Comparison of ENCODE assay signal across 8 cellular contexts in genomic region chr14:36518586-36519430, GRCh38. TPM values are rescaled to one million over a fixed set of nuclear protein-coding genes. Genes with fewer than 3 reads are reported as not detected.
A peak's percentile ranks its signal among the peaks of the same experiment; 100 is the strongest.
DNase-seq lines count a peak whose midpoint lies in the region; ATAC-seq, FAIRE-seq and TF ChIP-seq lines count a peak whose summit lies in the region.

No MANE protein-coding gene starts in this region.

- H3K27me3 Mint-ChIP-seq in activated CD8-positive, alpha-beta T cell treated with anti-CD3 and anti-CD28 coated beads for 36 hours, result peaks cover 64% of the 10 kb centered on the region

- H3K27me3 ChIP-seq in HepG2 (ENCODE audit: control insufficient read depth in 1 of 2, insufficient read depth in 2 of 2, low read length in 2 of 2), result peaks cover 59 to 92% of the 10 kb centered on the region in 2 experiments
- peaks cover 25% of the 10 kb centered on the region for H3K27me3 ChIP-seq in vagina

- TF ChIP-seq RAD21 in HepG2 (CRISPR knock-in tag; IDR thresholded peaks at IDR 0.05), result no peak

- H3K36me3 ChIP-seq in HepG2 (replicated peaks in 1 of 2; ENCODE audit: control insufficient read depth in 1 of 2, insufficient read depth in 2 of 2, low read length in 2 of 2), result no peaks in the 10 kb centered on the region
- no peaks in the 10 kb centered on the region for H3K36me3 ChIP-seq in vagina

- no peak for TF ChIP-seq CTCF in activated CD8-positive, alpha-beta T cell treated with anti-CD3 and anti-CD28 coated beads for 36 hours (IDR thresholded peaks at IDR 0.05)
- TF ChIP-seq CTCF in HepG2 (CRISPR knock-in tag; IDR thresholded peaks at IDR 0.05) (no peak), vagina (IDR thresholded peaks at IDR 0.05) (no peak)

- H4K20me1 ChIP-seq in HepG2 (ENCODE audit: insufficient read depth, low read length), result no peaks in the 10 kb centered on the region; the same call in 1 of the 2 replicates

- H3K9me3 Mint-ChIP-seq in activated CD8-positive, alpha-beta T cell treated with anti-CD3 and anti-CD28 coated beads for 36 hours, result no peaks in the 10 kb centered on the region

- in situ Hi-C loops in HepG2 (cut with HindIII; ENCODE audit: extremely low pct_ligation_motif_present, low pct_unique_long_range_greater_than_20kb), result no loop called here

- H3K36me3 Mint-ChIP-seq in activated CD8-positive, alpha-beta T cell treated with anti-CD3 and anti-CD28 coated beads for 36 hours (ENCODE audit: low read depth), result no peaks in the 10 kb centered on the region

- peak overlapping the region; percentile 40 for H3K4me3 Mint-ChIP-seq in activated CD8-positive, alpha-beta T cell treated with anti-CD3 and anti-CD28 coated beads for 36 hours

- TF ChIP-seq EP300 in HepG2 (IDR thresholded peaks at IDR 0.05; ENCODE audit: low read depth in 2 of 2, low read length in 2 of 2) (no peak), HepG2 (CRISPR knock-in tag; IDR thresholded peaks at IDR 0.05; ENCODE audit: borderline replicate concordance) (no peak)

- H3K9me3 ChIP-seq in HepG2 (ENCODE audit: low read length), result no peaks in the 10 kb centered on the region
- H3K9me3 ChIP-seq in vagina, result no peaks in the 10 kb centered on the region

- WGBS in HepG2 (ENCODE audit: low lambda C conversion rate), result 57% methylated on average over 67 of the region's 79 CpGs

- peak; percentile 32 for ATAC-seq in activated CD8-positive, alpha-beta T cell treated with anti-CD3 and anti-CD28 coated beads for 36 hours
- ATAC-seq in HepG2 (peak; percentile 20; the same call in 2 of the 3 replicates), HG03135 (IDR thresholded peaks at IDR 0.05; ENCODE audit: unreplicated experiment) (no peak), HG03342 (IDR thresholded peaks at IDR 0.05; ENCODE audit: unreplicated experiment) (no peak)

- FAIRE-seq in HepG2 (lab: Jason Lieb, UNC), result no peak

- no peak overlapping the region for H3K4me3 ChIP-seq in HepG2 (replicated peaks in 1 of 3; ENCODE audit: insufficient read depth in 1 of 3, low read depth in 2 of 3, low read length in 3 of 3)
- peak overlapping the region; percentile 10 to 30 for H3K4me3 ChIP-seq in vagina

- POLR2A ChIA-PET in activated CD8-positive, alpha-beta T cell treated with anti-CD3 and anti-CD28 coated beads for 36 hours (lab: Charles Lee), result interaction anchor here (1.2 kb wide), 1 partner anchor 14 kb away, joined by 4 read pairs; no protein-coding TSS in a partner anchor
- POLR2A ChIA-PET in HepG2 (lab: Yijun Ruan, JAX), result no interaction called here

- H3K79me2 ChIP-seq in HepG2 (ENCODE audit: insufficient read depth, low read length), result no peaks in the 10 kb centered on the region

- H2AFZ ChIP-seq in HepG2 (ENCODE audit: low read length), result no peak overlapping the region

- H3K27ac ChIP-seq in HepG2 (ENCODE audit: extremely low read length, insufficient read depth, low read length) (no peak overlapping the region), vagina (no peak overlapping the region)

- intact Hi-C loops in activated CD8-positive, alpha-beta T cell treated with anti-CD3 and anti-CD28 coated beads for 36 hours (cut with micrococcal nuclease), result loop anchor here (5.0 kb wide), 1 partner anchor 68 kb away; no protein-coding TSS in a partner anchor
- intact Hi-C loops in HepG2 (cut with micrococcal nuclease; ENCODE audit: unreplicated experiment) (no loop called here), vagina (cut with DNase I) (no loop called here)

- H3K4me2 ChIP-seq in HepG2 (ENCODE audit: low read depth, low read length), result no peak overlapping the region

- peaks cover 14% of the 10 kb centered on the region for H3K4me1 Mint-ChIP-seq in activated CD8-positive, alpha-beta T cell treated with anti-CD3 and anti-CD28 coated beads for 36 hours (ENCODE audit: low read depth)

- H3K4me1 ChIP-seq in HepG2 (ENCODE audit: insufficient read depth, low read length) (0 out of 2 replicates have a peak, but pooled peaks cover 9% of the 10 kb centered on the region), vagina (peaks cover 49% of the 10 kb centered on the region)

- H3K27ac Mint-ChIP-seq in activated CD8-positive, alpha-beta T cell treated with anti-CD3 and anti-CD28 coated beads for 36 hours, result no peak overlapping the region

- CTCF ChIA-PET in activated CD8-positive, alpha-beta T cell treated with anti-CD3 and anti-CD28 coated beads for 36 hours (lab: Charles Lee), result no interaction called here
- CTCF ChIA-PET in HepG2 (lab: Yijun Ruan, JAX; ENCODE audit: low intra/inter-chr PET ratio, low total read pairs), result no interaction called here

- TF ChIP-seq POLR2A in HepG2 (IDR thresholded peaks at IDR 0.05; ENCODE audit: insufficient read depth in 1 of 2, low read depth in 2 of 2, low read length in 2 of 2) (no peak), vagina (IDR thresholded peaks at IDR 0.05) (no peak)

- DNase-seq in stimulated activated CD4-positive, alpha-beta T cell treated with anti-CD3 and anti-CD28 coated beads, Interleukin-15, amount 100 ng/mL, for 24 hours, result peak; percentile 22
- DNase-seq in stimulated activated CD4-positive, alpha-beta T cell treated with anti-CD3 and anti-CD28 coated beads, Interleukin-1b, Interleukin-23, amount 100 ng/mL, for 48 hours, result no peak
- no peak for DNase-seq in activated CD8-positive, alpha-beta T cell treated with anti-CD3 and anti-CD28 coated beads for 36 hours
- DNase-seq in HepG2 (ENCODE audit: low spot score), result no peak
- DNase-seq in vagina (ENCODE audit: extremely low spot score in 2 of 2), result no peak
- no peak for DNase-seq in NCI-H128 (lab: John Stamatoyannopoulos, UW; ENCODE audit: unreplicated experiment)

- BruUV-seq in HepG2 (replicated peaks; lab: Mats Ljungman, UMichigan), result no TSS peak

- H3K9ac ChIP-seq in HepG2 (ENCODE audit: insufficient read depth, low read depth, low read length), result no peak overlapping the region

TF ChIP-seq in HepG2, 621 proteins besides CTCF, POLR2A, EP300 and RAD21:
- TF ChIP-seq, protein P1, sequence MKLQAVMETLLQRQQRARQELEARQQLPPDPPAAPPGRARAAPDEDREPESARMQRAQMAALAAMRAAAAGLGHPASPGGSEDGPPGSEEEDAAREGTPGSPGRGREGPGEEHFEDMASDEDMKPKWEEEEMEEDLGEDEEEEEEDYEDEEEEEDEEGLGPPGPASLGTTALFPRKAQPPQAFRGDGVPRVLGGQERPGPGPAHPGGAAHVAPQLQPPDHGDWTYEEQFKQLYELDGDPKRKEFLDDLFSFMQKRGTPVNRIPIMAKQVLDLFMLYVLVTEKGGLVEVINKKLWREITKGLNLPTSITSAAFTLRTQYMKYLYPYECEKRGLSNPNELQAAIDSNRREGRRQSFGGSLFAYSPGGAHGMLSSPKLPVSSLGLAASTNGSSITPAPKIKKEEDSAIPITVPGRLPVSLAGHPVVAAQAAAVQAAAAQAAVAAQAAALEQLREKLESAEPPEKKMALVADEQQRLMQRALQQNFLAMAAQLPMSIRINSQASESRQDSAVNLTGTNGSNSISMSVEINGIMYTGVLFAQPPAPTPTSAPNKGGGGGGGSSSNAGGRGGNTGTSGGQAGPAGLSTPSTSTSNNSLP (IDR thresholded peaks at IDR 0.05; ENCODE audit: low read depth, low read length), result no peak
- 0 out of 2 replicates have a peak, but pooled peaks have one; percentile 66 for TF ChIP-seq DNMT1 (CRISPR knock-in tag; IDR thresholded peaks at IDR 0.05)

RNA-seq across cellular contexts. Expression of gene NKX2-1, which starts 1.2 kb away (rescaled TPM):
- total RNA-seq in activated CD8-positive, alpha-beta T cell treated with anti-CD3 and anti-CD28 coated beads for 36 hours, result under 1 TPM in 1 of 2 experiments, not detected in 1; 0.25 TPM
- total RNA-seq in HepG2 (2016; rRNA removed; fragmentation: Illumina TruSeq; extraction: Trizol), result not detected in 2 replicates
- total RNA-seq in HepG2 (2016; cell fraction: cytosol; rRNA removed; fragmentation: Illumina TruSeq; extraction: Trizol; ENCODE audit: low read depth), result not detected in 2 replicates
- total RNA-seq in HepG2 (2016; cell fraction: insoluble cytoplasmic fraction; rRNA removed; fragmentation: Illumina TruSeq; extraction: Trizol), result not detected in 2 replicates
- total RNA-seq in HepG2 (2016; cell fraction: membrane; rRNA removed; fragmentation: Illumina TruSeq; extraction: Trizol), result not detected in 2 replicates
- total RNA-seq in HepG2 (2016; cell fraction: nucleus; rRNA removed; fragmentation: Illumina TruSeq; extraction: Trizol), result not detected in 2 replicates
- not detected in 2 replicates for polyA plus RNA-seq in HepG2 (2011; rRNA removed)
- not detected in 2 replicates for polyA plus RNA-seq in HepG2 (2011; cell fraction: cytosol; rRNA removed)
- polyA plus RNA-seq in HepG2 (2011; cell fraction: nucleus; rRNA removed), result not detected in 2 replicates
- not detected in 2 replicates for polyA plus RNA-seq in HepG2 (2012)
- not detected in 2 replicates for polyA plus RNA-seq in HepG2 (2016; cell fraction: cytosol; fragmentation: Illumina TruSeq; extraction: Trizol; ENCODE audit: low read depth)
- not detected in 2 replicates for polyA plus RNA-seq in HepG2 (2016; cell fraction: insoluble cytoplasmic fraction; fragmentation: Illumina TruSeq; extraction: Trizol; ENCODE audit: low read depth)
- polyA plus RNA-seq in HepG2 (2016; cell fraction: membrane; fragmentation: Illumina TruSeq; extraction: Trizol; ENCODE audit: low read depth), result not detected in 2 replicates
- polyA plus RNA-seq in HepG2 (2016; cell fraction: nucleus; fragmentation: Illumina TruSeq; extraction: Trizol; ENCODE audit: insufficient read depth, low read depth), result not detected in 2 replicates
- not detected in 2 replicates for polyA minus RNA-seq in HepG2 (2011; rRNA and poly(A)+ RNA removed; ENCODE audit: low replicate concordance)
- not detected in 2 replicates for polyA minus RNA-seq in HepG2 (2011; cell fraction: cytosol; rRNA and poly(A)+ RNA removed)
- not detected in 2 replicates for polyA minus RNA-seq in HepG2 (2011; cell fraction: nucleus; rRNA and poly(A)+ RNA removed)
- not detected for total RNA-seq in vagina

Comparison
In these comparisons a context has a peak if more than half of its experiments do, and no peak if none do; other contexts are left out.
1. ATAC-seq: peak in activated CD8-positive, alpha-beta T cell treated with anti-CD3 and anti-CD28 coated beads for 36 hours (single experiment) and HepG2 (single experiment); none in HG03135 (single experiment) and HG03342 (single experiment).
2. H3K4me3 ChIP-seq: peak in vagina (2 of 2); none in HepG2 (0 of 3).